Comparison of ENCODE assay signal across 1 cellular context in genomic region chr17:4706121-4706520, GRCh38.
TF ChIP-seq lines count a peak whose summit lies in the region.

No MANE protein-coding gene starts in this region.

TF ChIP-seq in H1, 55 proteins besides CTCF, POLR2A, EP300 and RAD21:
- TF ChIP-seq KDM4A (IDR thresholded peaks at IDR 0.05; ENCODE audit: low read depth, low read length, severe bottlenecking): no peak
- TF ChIP-seq HDAC2 (IDR thresholded peaks at IDR 0.05; ENCODE audit: borderline replicate concordance in 1 of 2, low read depth in 2 of 2, low read length in 2 of 2): 0 out of 4 replicates have a peak, but pooled peaks of 1 of the 2 experiments have one; percentile 31
- 0 out of 2 replicates have a peak, but pooled peaks have one; percentile 20 for TF ChIP-seq SP1 (IDR thresholded peaks at IDR 0.05; ENCODE audit: low read depth, low read length)
- no peak for TF ChIP-seq RBBP5 (IDR thresholded peaks at IDR 0.05; ENCODE audit: borderline replicate concordance, low read depth, low read length)
